Comparison of ENCODE assay signal across 20 cellular contexts in the genomic region with DNA sequence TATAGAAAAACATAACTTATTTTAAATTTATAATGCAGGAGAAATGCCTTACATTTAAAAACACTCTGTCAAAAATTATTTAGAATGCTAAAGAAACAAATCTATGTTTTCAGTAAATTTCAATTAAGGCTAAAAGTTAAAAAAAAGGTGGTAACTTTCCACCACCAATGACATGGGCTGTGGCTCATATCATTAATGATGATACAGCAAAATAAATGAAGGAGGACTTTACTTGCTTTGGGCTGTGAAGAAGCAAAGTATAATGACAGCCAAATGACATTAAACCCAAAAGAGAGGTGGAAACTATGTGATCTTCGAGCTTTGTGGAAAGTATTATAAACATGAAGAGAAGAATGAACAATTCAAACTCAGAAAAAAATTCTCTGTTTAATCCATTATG.
"Had no signal": no experiment of that assay in that cellular context is flagged by ENCODE, and none has a peak within 500 bp of the region (broad histone marks: within the 10 kb centered on the region; RNA-seq: fewer than 3 reads in every experiment).

No MANE protein-coding gene starts in this region.

- H3K9me3 Mint-ChIP-seq: memory B cell, naive B cell, nephron progenitor cell, type B pancreatic cell had no signal

- H3K9me3 ChIP-seq: gastrocnemius medialis, lower lobe of right lung, thyroid gland, uterus had no signal

- H3K36me3 ChIP-seq: gastrocnemius medialis, lower lobe of right lung, thyroid gland, uterus had no signal

- H3K4me2 ChIP-seq: smooth muscle cell had no signal

- ATAC-seq: esophagus mucosa, left lobe of liver, lower lobe of right lung had no signal

- H3K27me3 ChIP-seq: dorsolateral prefrontal cortex, gastrocnemius medialis, thyroid gland, uterus had no signal

- H3K4me1 ChIP-seq: uterus had no signal

- H3K36me3 Mint-ChIP-seq: memory B cell, naive B cell had no signal

- H3K4me3 ChIP-seq: dorsolateral prefrontal cortex, gastrocnemius medialis, lower lobe of right lung, smooth muscle cell, thyroid gland, uterus had no signal

- H3K27me3 Mint-ChIP-seq: progenitor cell of endocrine pancreas had no signal

- DNase-seq: cortex of kidney; dorsolateral prefrontal cortex; effector CD8-positive, alpha-beta T cell; gastrocnemius medialis; glutamatergic neuron; islet precursor cell; lower lobe of right lung; midbrain; naive B cell; nephron progenitor cell; stimulated activated CD4-positive, alpha-beta T cell treated with anti-CD3 and anti-CD28 coated beads, Interleukin-2, amount 100 ng/mL, for 48 hours; stimulated activated naive CD4-positive, alpha-beta T cell treated with Interleukin-2 at 50 U/mL for 16 hours; thyroid gland; uterus had no signal

- H3K27ac ChIP-seq: dorsolateral prefrontal cortex, gastrocnemius medialis, lower lobe of right lung, thyroid gland had no signal

- H3K27ac Mint-ChIP-seq: memory B cell, naive B cell, progenitor cell of endocrine pancreas, type B pancreatic cell had no signal

- H3K4me1 Mint-ChIP-seq: memory B cell, naive B cell had no signal

- H3K4me3 Mint-ChIP-seq: memory B cell, naive B cell, nephron progenitor cell, type B pancreatic cell had no signal
